Comparison of ENCODE assay signal across 8 cellular contexts in genomic region chr9:93134018-93134739, GRCh38.
DNase-seq lines count a peak whose midpoint lies in the region; ATAC-seq lines count a peak whose summit lies in the region.

Gene NINJ1 (minus strand): TSS chr9:93134251. CDS start chr9:93134217, 34 bp downstream.

- H2AFZ ChIP-seq in ACC112 (ENCODE audit: low read length, unreplicated experiment) = peak within 1 kb of the TSS; percentile 97

- ATAC-seq in GM18502 (IDR thresholded peaks at IDR 0.05; ENCODE audit: poor library complexity, unreplicated experiment) (peak; percentile 77), HG02943 (IDR thresholded peaks at IDR 0.05; ENCODE audit: low read depth, unreplicated experiment) (peak; percentile 62)

- H3K27me3 ChIP-seq in ACC112 (ENCODE audit: insufficient read depth, low read length) (no peaks in the 10 kb centered on the region), mucosa of stomach (ENCODE audit: control insufficient read depth, insufficient read depth, low read length) (peaks cover 5% of the 10 kb centered on the region)

- peak within 1 kb of the TSS; percentile 87 for H3K9ac ChIP-seq in mucosa of stomach (ENCODE audit: low read length)

- peak within 1 kb of the TSS; percentile 98 for H3K4me3 ChIP-seq in ACC112 (ENCODE audit: low read depth, low read length)
- peak within 1 kb of the TSS; percentile 36 for H3K4me3 ChIP-seq in mucosa of stomach (ENCODE audit: low read length)

- H3K27ac ChIP-seq in ACC112 (ENCODE audit: low read depth, low read length) = peak within 1 kb of the TSS; percentile 87

- peaks cover 10% of the 10 kb centered on the region for H3K79me2 ChIP-seq in ACC112 (ENCODE audit: control insufficient read depth, insufficient read depth, low read length, unreplicated experiment)

- H3K9me3 ChIP-seq in mucosa of stomach (ENCODE audit: control insufficient read depth, low read length) = no peaks in the 10 kb centered on the region

- H3K36me3 ChIP-seq in ACC112 (ENCODE audit: insufficient read depth, low read length) (no peaks in the 10 kb centered on the region), mucosa of stomach (ENCODE audit: control insufficient read depth, insufficient read depth, low read length) (no peaks in the 10 kb centered on the region)

- DNase-seq in NCI-H510A treated with DMSO at 0.1 percent for 48 hours (lab: John Stamatoyannopoulos, UW) (peak; percentile 53), epidermal melanocyte (ENCODE audit: insufficient read length, low spot score) (peak; percentile 82)
- DNase-seq in activated CD8-positive, alpha-beta memory T cell treated with anti-CD3 and anti-CD28 coated beads, Interleukin-2, amount 50 U/mL, for 4 hours = peak; percentile 91
- DNase-seq in stimulated activated CD8-positive, alpha-beta memory T cell treated with anti-CD3 and anti-CD28 coated beads, Interleukin-7, amount 100 ng/mL, for 1 hour (ENCODE audit: low read depth in 2 of 2) = peak; percentile 55 to 67

- peaks cover 23% of the 10 kb centered on the region for H3K4me1 ChIP-seq in ACC112 (ENCODE audit: control insufficient read depth, insufficient read depth, low read length, unreplicated experiment)
- peaks cover 37% of the 10 kb centered on the region for H3K4me1 ChIP-seq in mucosa of stomach (ENCODE audit: control insufficient read depth, insufficient read depth, low read length)

Comparison
In these comparisons a context has a peak if more than half of its experiments do, and no peak if none do; other contexts are left out.
1. Peak in every context shown above with its lines: DNase-seq, ATAC-seq, H3K4me3 ChIP-seq and H3K27ac ChIP-seq.